In the genomic region with DNA sequence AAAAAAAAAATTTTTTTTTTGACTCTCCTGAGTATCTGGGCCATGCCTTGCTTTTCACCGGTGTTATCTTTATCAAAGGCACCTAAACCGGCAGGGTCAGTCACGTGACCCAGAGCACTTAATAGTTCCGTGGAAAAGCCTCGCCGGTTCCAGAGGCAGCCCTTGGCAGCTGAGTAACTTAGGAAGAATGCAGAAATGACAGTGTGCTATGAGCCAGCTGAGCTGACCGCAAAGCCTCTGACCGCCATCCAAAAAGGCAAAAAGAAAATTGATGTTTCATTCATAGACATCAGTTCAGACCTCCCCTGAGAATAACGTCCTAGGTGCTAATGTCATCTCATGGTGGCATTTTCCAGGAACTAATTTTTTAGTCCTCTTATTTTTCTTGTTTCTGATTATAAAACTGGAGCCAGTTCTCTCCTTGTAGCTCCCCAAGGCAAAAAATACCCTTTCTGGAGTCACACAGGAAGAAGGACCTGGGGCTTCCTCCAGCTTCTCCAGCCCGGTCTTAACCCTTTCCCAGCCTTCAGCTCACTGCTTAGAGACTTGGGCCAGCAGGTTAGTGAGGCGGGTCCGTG, we compare ENCODE assay signal across 1 cellular context.
A peak's percentile ranks its signal among the peaks of the same experiment; 100 is the strongest.
TF ChIP-seq lines count a peak whose summit lies in the region.

No MANE protein-coding gene starts in this region.

TF ChIP-seq in K562, 482 proteins besides CTCF, POLR2A, EP300 and RAD21 (continued from another document and continues in another):
- TF ChIP-seq, protein P1, sequence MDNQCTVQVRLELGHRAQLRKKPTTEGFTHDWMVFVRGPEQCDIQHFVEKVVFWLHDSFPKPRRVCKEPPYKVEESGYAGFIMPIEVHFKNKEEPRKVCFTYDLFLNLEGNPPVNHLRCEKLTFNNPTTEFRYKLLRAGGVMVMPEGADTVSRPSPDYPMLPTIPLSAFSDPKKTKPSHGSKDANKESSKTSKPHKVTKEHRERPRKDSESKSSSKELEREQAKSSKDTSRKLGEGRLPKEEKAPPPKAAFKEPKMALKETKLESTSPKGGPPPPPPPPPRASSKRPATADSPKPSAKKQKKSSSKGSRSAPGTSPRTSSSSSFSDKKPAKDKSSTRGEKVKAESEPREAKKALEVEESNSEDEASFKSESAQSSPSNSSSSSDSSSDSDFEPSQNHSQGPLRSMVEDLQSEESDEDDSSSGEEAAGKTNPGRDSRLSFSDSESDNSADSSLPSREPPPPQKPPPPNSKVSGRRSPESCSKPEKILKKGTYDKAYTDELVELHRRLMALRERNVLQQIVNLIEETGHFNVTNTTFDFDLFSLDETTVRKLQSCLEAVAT (IDR thresholded peaks at IDR 0.05) = peak in 1 of 2 experiments; percentile 95; a peak in 2 of 4 replicates
- TF ChIP-seq BRCA1 (IDR thresholded peaks at IDR 0.05) (no peak), BRCA1 (CRISPR knock-in tag; IDR thresholded peaks at IDR 0.05) (no peak), ZNF766 (CRISPR knock-in tag; conservative IDR thresholded peaks at IDR 0.05) (peak; percentile 51; the same call in 1 of the 2 replicates), TCF3 (CRISPR knock-in tag; IDR thresholded peaks at IDR 0.05) (peak; percentile 61), E4F1 (CRISPR knock-in tag; IDR thresholded peaks at IDR 0.05; ENCODE audit: borderline replicate concordance) (no peak), NFIX (CRISPR knock-in tag; IDR thresholded peaks at IDR 0.05; ENCODE audit: low read depth) (no peak), CEBPZ (IDR thresholded peaks at IDR 0.05; ENCODE audit: borderline replicate concordance, low read depth, low read length) (no peak), ZNF24 (IDR thresholded peaks at IDR 0.05) (no peak), RHOXF2B (CRISPR knock-in tag; conservative IDR thresholded peaks at IDR 0.05) (no peak), POLR2B (IDR thresholded peaks at IDR 0.05; ENCODE audit: low read depth, partially characterized antibody) (no peak), ZNF263 (CRISPR knock-in tag; IDR thresholded peaks at IDR 0.05; ENCODE audit: borderline replicate concordance) (no peak), CHD4 (IDR thresholded peaks at IDR 0.05; ENCODE audit: insufficient read depth, insufficient replicate concordance, low read depth, low read length, poor library complexity, severe bottlenecking) (no peak), STAT5B (CRISPR knock-in tag; IDR thresholded peaks at IDR 0.05) (no peak), ZNF197 (CRISPR knock-in tag; IDR thresholded peaks at IDR 0.05; ENCODE audit: low read depth) (no peak), SAP30 (IDR thresholded peaks at IDR 0.05; ENCODE audit: borderline replicate concordance, insufficient read depth, low read depth, low read length, poor library complexity, severe bottlenecking) (no peak), SIX5 (IDR thresholded peaks at IDR 0.05; ENCODE audit: borderline replicate concordance in 1 of 2, insufficient read depth in 1 of 2, low read depth in 1 of 2, low read length in 2 of 2) (no peak), ZNF165 (CRISPR knock-in tag; IDR thresholded peaks at IDR 0.05; ENCODE audit: borderline replicate concordance) (no peak), ZNF583 (CRISPR knock-in tag; IDR thresholded peaks at IDR 0.05) (no peak), NCOA6 (IDR thresholded peaks at IDR 0.05) (no peak), ERF (CRISPR knock-in tag; IDR thresholded peaks at IDR 0.05) (no peak), SUPT5H (IDR thresholded peaks at IDR 0.05) (no peak), SNIP1 (IDR thresholded peaks at IDR 0.05; ENCODE audit: low read depth) (no peak), ZEB2 (IDR thresholded peaks at IDR 0.05) (peak; percentile 70; the same call in 1 of the 2 replicates), HOXB6 (CRISPR knock-in tag; IDR thresholded peaks at IDR 0.05; ENCODE audit: borderline replicate concordance) (no peak), SMARCB1 (IDR thresholded peaks at IDR 0.05; ENCODE audit: insufficient read length, low read depth) (no peak), MCM7 (IDR thresholded peaks at IDR 0.05) (no peak), TRIM28 (IDR thresholded peaks at IDR 0.05) (no peak), ZNF668 (CRISPR knock-in tag; IDR thresholded peaks at IDR 0.05) (no peak), ARNT (IDR thresholded peaks at IDR 0.05) (no peak), ETV5 (CRISPR knock-in tag; IDR thresholded peaks at IDR 0.05; ENCODE audit: low read depth) (no peak), RBM25 (IDR thresholded peaks at IDR 0.05; ENCODE audit: low read depth, low read length, severe bottlenecking) (no peak), ZBTB26 (CRISPR knock-in tag; IDR thresholded peaks at IDR 0.05) (no peak), ZBTB7A (IDR thresholded peaks at IDR 0.05; ENCODE audit: borderline replicate concordance, control insufficient read depth, low read depth, low read length) (no peak), ZNF384 (IDR thresholded peaks at IDR 0.05; ENCODE audit: low read depth, low read length) (peak; percentile 65), NR1H2 (CRISPR knock-in tag; IDR thresholded peaks at IDR 0.05) (no peak), GTF2F1 (IDR thresholded peaks at IDR 0.05; ENCODE audit: low read depth, low read length) (no peak), SREBF2 (CRISPR knock-in tag; IDR thresholded peaks at IDR 0.05) (no peak), PHF20 (IDR thresholded peaks at IDR 0.05; ENCODE audit: partially characterized antibody) (no peak), GABPB2 (CRISPR knock-in tag; conservative IDR thresholded peaks at IDR 0.05) (no peak), ZC3H8 (IDR thresholded peaks at IDR 0.05) (no peak), ZNF124 (CRISPR knock-in tag; IDR thresholded peaks at IDR 0.05) (no peak), MXI1 (IDR thresholded peaks at IDR 0.05; ENCODE audit: low read depth, low read length) (no peak), ATF1 (CRISPR knock-in tag; IDR thresholded peaks at IDR 0.05) (no peak), ATF1 (tag; IDR thresholded peaks at IDR 0.05) (peak; percentile 46; the same call in 1 of the 2 replicates), NFIC (IDR thresholded peaks at IDR 0.05) (peak; percentile 29; the same call in 1 of the 2 replicates), U2AF2 (optimal IDR thresholded peaks at IDR 0.05; ENCODE audit: low read depth, low read length) (no peak)
- TF ChIP-seq, protein P2, sequence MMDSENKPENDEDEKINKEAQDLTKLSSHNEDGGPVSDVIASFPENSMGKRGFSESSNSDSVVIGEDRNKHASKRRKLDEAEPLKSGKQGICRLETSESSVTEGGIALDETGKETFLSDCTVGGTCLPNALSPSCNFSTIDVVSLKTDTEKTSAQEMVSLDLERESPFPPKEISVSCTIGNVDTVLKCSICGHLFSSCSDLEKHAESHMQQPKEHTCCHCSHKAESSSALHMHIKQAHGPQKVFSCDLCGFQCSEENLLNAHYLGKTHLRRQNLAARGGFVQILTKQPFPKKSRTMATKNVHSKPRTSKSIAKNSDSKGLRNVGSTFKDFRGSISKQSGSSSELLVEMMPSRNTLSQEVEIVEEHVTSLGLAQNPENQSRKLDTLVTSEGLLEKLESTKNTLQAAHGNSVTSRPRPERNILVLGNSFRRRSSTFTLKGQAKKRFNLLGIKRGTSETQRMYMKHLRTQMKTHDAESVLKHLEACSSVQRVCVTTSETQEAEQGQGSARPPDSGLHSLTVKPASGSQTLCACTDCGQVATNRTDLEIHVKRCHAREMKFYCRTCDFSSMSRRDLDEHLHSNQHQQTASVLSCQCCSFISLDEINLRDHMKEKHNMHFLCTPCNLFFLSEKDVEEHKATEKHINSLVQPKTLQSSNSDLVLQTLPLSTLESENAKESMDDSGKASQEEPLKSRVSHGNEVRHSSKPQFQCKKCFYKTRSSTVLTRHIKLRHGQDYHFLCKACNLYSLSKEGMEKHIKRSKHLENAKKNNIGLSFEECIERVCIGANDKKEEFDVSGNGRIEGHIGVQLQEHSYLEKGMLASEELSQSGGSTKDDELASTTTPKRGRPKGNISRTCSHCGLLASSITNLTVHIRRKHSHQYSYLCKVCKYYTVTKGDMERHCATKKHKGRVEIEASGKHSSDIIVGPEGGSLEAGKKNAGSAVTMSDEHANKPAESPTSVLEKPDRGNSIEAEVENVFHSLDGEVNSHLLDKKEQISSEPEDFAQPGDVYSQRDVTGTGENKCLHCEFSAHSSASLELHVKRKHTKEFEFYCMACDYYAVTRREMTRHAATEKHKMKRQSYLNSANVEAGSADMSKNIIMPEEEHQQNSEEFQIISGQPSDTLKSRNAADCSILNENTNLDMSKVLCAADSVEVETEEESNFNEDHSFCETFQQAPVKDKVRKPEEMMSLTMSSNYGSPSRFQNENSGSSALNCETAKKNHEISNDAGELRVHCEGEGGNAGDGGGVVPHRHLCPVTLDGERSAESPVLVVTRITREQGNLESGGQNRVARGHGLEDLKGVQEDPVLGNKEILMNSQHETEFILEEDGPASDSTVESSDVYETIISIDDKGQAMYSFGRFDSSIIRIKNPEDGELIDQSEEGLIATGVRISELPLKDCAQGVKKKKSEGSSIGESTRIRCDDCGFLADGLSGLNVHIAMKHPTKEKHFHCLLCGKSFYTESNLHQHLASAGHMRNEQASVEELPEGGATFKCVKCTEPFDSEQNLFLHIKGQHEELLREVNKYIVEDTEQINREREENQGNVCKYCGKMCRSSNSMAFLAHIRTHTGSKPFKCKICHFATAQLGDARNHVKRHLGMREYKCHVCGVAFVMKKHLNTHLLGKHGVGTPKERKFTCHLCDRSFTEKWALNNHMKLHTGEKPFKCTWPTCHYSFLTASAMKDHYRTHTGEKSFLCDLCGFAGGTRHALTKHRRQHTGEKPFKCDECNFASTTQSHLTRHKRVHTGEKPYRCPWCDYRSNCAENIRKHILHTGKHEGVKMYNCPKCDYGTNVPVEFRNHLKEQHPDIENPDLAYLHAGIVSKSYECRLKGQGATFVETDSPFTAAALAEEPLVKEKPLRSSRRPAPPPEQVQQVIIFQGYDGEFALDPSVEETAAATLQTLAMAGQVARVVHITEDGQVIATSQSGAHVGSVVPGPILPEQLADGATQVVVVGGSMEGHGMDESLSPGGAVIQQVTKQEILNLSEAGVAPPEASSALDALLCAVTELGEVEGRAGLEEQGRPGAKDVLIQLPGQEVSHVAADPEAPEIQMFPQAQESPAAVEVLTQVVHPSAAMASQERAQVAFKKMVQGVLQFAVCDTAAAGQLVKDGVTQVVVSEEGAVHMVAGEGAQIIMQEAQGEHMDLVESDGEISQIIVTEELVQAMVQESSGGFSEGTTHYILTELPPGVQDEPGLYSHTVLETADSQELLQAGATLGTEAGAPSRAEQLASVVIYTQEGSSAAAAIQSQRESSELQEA (IDR thresholded peaks at IDR 0.05; ENCODE audit: low read depth) = no peak
- TF ChIP-seq, protein P3, sequence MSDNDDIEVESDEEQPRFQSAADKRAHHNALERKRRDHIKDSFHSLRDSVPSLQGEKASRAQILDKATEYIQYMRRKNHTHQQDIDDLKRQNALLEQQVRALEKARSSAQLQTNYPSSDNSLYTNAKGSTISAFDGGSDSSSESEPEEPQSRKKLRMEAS (CRISPR knock-in tag; IDR thresholded peaks at IDR 0.05) = peak; percentile 7; the same call in 1 of the 2 replicates
